Comparison of ENCODE assay signal across 8 cellular contexts in genomic region chr6:112311950-112312547, GRCh38. TPM values are rescaled to one million over a fixed set of nuclear protein-coding genes. Genes with fewer than 3 reads are reported as not detected.
A peak's percentile ranks its signal among the peaks of the same experiment; 100 is the strongest.
DNase-seq lines count a peak whose midpoint lies in the region; ATAC-seq and TF ChIP-seq lines count a peak whose summit lies in the region.

No MANE protein-coding gene starts in this region.

- no peaks in the 10 kb centered on the region for H3K9me3 Mint-ChIP-seq in activated CD4-positive, alpha-beta memory T cell treated with anti-CD3 and anti-CD28 coated beads for 36 hours
- no peaks in the 10 kb centered on the region for H3K9me3 Mint-ChIP-seq in activated CD4-positive, alpha-beta memory T cell treated with anti-CD3 and anti-CD28 coated beads, Interleukin-2, amount 10 ng/mL, durations not matched to agents 7 days and 5 days
- H3K9me3 Mint-ChIP-seq in activated naive CD8-positive, alpha-beta T cell treated with anti-CD3 and anti-CD28 coated beads, Interleukin-2, amount 50 U/mL, for 24 hours, result no peaks in the 10 kb centered on the region

- H3K4me3 Mint-ChIP-seq in activated CD4-positive, alpha-beta memory T cell treated with anti-CD3 and anti-CD28 coated beads for 36 hours, result no peak overlapping the region
- no peak overlapping the region for H3K4me3 Mint-ChIP-seq in activated CD4-positive, alpha-beta memory T cell treated with anti-CD3 and anti-CD28 coated beads, Interleukin-2, amount 10 ng/mL, durations not matched to agents 7 days and 5 days
- no peak overlapping the region for H3K4me3 Mint-ChIP-seq in activated naive CD8-positive, alpha-beta T cell treated with anti-CD3 and anti-CD28 coated beads, Interleukin-2, amount 50 U/mL, for 24 hours

- H3K36me3 Mint-ChIP-seq in activated CD4-positive, alpha-beta memory T cell treated with anti-CD3 and anti-CD28 coated beads for 36 hours, result no peaks in the 10 kb centered on the region
- H3K36me3 Mint-ChIP-seq in activated CD4-positive, alpha-beta memory T cell treated with anti-CD3 and anti-CD28 coated beads, Interleukin-2, amount 10 ng/mL, durations not matched to agents 7 days and 5 days (ENCODE audit: low read depth), result no peaks in the 10 kb centered on the region
- H3K36me3 Mint-ChIP-seq in activated naive CD8-positive, alpha-beta T cell treated with anti-CD3 and anti-CD28 coated beads, Interleukin-2, amount 50 U/mL, for 24 hours (ENCODE audit: low read depth), result no peaks in the 10 kb centered on the region

- H3K4me3 ChIP-seq in brain microvascular endothelial cell (ENCODE audit: low read depth, low read length), result no peak overlapping the region

- TF ChIP-seq CTCF in brain microvascular endothelial cell (IDR thresholded peaks at IDR 0.05; ENCODE audit: low read depth, low read length, missing control alignments), result peak; percentile 69

- POLR2A ChIA-PET in activated CD4-positive, alpha-beta memory T cell treated with anti-CD3 and anti-CD28 coated beads for 36 hours (lab: Charles Lee), result no interaction called here
- POLR2A ChIA-PET in activated CD4-positive, alpha-beta memory T cell treated with anti-CD3 and anti-CD28 coated beads, Interleukin-2, amount 10 ng/mL, durations not matched to agents 7 days and 5 days (lab: Charles Lee), result no interaction called here

- no peak for ATAC-seq in activated naive CD8-positive, alpha-beta T cell treated with anti-CD3 and anti-CD28 coated beads, Interleukin-2, amount 50 U/mL, for 24 hours

- H3K27me3 Mint-ChIP-seq in activated CD4-positive, alpha-beta memory T cell treated with anti-CD3 and anti-CD28 coated beads for 36 hours, result peaks cover 15% of the 10 kb centered on the region
- H3K27me3 Mint-ChIP-seq in activated CD4-positive, alpha-beta memory T cell treated with anti-CD3 and anti-CD28 coated beads, Interleukin-2, amount 10 ng/mL, durations not matched to agents 7 days and 5 days, result peaks cover 37% of the 10 kb centered on the region
- peaks cover 12% of the 10 kb centered on the region for H3K27me3 Mint-ChIP-seq in activated naive CD8-positive, alpha-beta T cell treated with anti-CD3 and anti-CD28 coated beads, Interleukin-2, amount 50 U/mL, for 24 hours

- no peaks in the 10 kb centered on the region for H3K4me1 Mint-ChIP-seq in activated CD4-positive, alpha-beta memory T cell treated with anti-CD3 and anti-CD28 coated beads for 36 hours (ENCODE audit: low read depth)
- no peaks in the 10 kb centered on the region for H3K4me1 Mint-ChIP-seq in activated CD4-positive, alpha-beta memory T cell treated with anti-CD3 and anti-CD28 coated beads, Interleukin-2, amount 10 ng/mL, durations not matched to agents 7 days and 5 days
- peaks cover 9% of the 10 kb centered on the region for H3K4me1 Mint-ChIP-seq in activated naive CD8-positive, alpha-beta T cell treated with anti-CD3 and anti-CD28 coated beads, Interleukin-2, amount 50 U/mL, for 24 hours

- no peak overlapping the region for H3K27ac Mint-ChIP-seq in activated CD4-positive, alpha-beta memory T cell treated with anti-CD3 and anti-CD28 coated beads for 36 hours
- no peak overlapping the region for H3K27ac Mint-ChIP-seq in activated CD4-positive, alpha-beta memory T cell treated with anti-CD3 and anti-CD28 coated beads, Interleukin-2, amount 10 ng/mL, durations not matched to agents 7 days and 5 days
- H3K27ac Mint-ChIP-seq in activated naive CD8-positive, alpha-beta T cell treated with anti-CD3 and anti-CD28 coated beads, Interleukin-2, amount 50 U/mL, for 24 hours, result no peak overlapping the region

- intact Hi-C loops in activated CD4-positive, alpha-beta memory T cell treated with anti-CD3 and anti-CD28 coated beads for 36 hours (cut with micrococcal nuclease), result loop anchor here (1.0 kb wide), 1 partner anchor 132 kb away; no protein-coding TSS in a partner anchor

- peak; percentile 12 for DNase-seq in activated CD4-positive, alpha-beta memory T cell treated with anti-CD3 and anti-CD28 coated beads for 36 hours
- no peak for DNase-seq in activated CD4-positive, alpha-beta memory T cell treated with anti-CD3 and anti-CD28 coated beads, Interleukin-2, amount 10 ng/mL, durations not matched to agents 7 days and 5 days
- DNase-seq in NCI-H1694 (lab: John Stamatoyannopoulos, UW) (peak; percentile 30), brain microvascular endothelial cell (no peak), lung microvascular endothelial cell (ENCODE audit: low read depth in 2 of 2) (peak; percentile 50 to 58), cortex of kidney (lab: John Stamatoyannopoulos, UW) (no peak), NCI-H2107 (lab: John Stamatoyannopoulos, UW) (no peak)
- DNase-seq in activated naive CD8-positive, alpha-beta T cell treated with anti-CD3 and anti-CD28 coated beads, Interleukin-2, amount 50 U/mL, for 24 hours, result no peak

- CTCF ChIA-PET in activated CD4-positive, alpha-beta memory T cell treated with anti-CD3 and anti-CD28 coated beads for 36 hours (lab: Charles Lee), result interaction anchor here (0.7 to 5.6 kb wide), 7 partner anchors 42 to 225 kb away, joined by 3 to 156 read pairs (median 6); partner anchors contain the start of genes FAM229B and TUBE1
- CTCF ChIA-PET in activated CD4-positive, alpha-beta memory T cell treated with anti-CD3 and anti-CD28 coated beads, Interleukin-2, amount 10 ng/mL, durations not matched to agents 7 days and 5 days (lab: Charles Lee), result interaction anchor here (0.7 to 3.0 kb wide), 7 partner anchors 14 to 149 kb away, joined by 3 to 55 read pairs (median 4); no protein-coding TSS in a partner anchor

- H3K27me3 ChIP-seq in brain microvascular endothelial cell (replicated peaks), result no peaks in the 10 kb centered on the region

- no peaks in the 10 kb centered on the region for H3K36me3 ChIP-seq in brain microvascular endothelial cell (replicated peaks)

- no peak overlapping the region for H3K27ac ChIP-seq in brain microvascular endothelial cell

- in situ Hi-C loops in brain microvascular endothelial cell (cut with HindIII; ENCODE audit: low pct_ligation_motif_present, low sequenced_read_pairs), result no loop called here

RNA-seq across cellular contexts. Expression of gene RFPL4B, which starts 35.1 kb away (rescaled TPM):
- total RNA-seq in activated CD4-positive, alpha-beta memory T cell treated with anti-CD3 and anti-CD28 coated beads for 36 hours, result not detected
- total RNA-seq in activated CD4-positive, alpha-beta memory T cell treated with anti-CD3 and anti-CD28 coated beads, Interleukin-2, amount 10 ng/mL, durations not matched to agents 7 days and 5 days, result not detected
- under 0.01 TPM in 1 of 2 replicates, not detected in the other for total RNA-seq in lung microvascular endothelial cell

RNA-seq across cellular contexts. Expression of gene LAMA4, which starts 57.7 kb away (rescaled TPM):
- total RNA-seq in activated CD4-positive, alpha-beta memory T cell treated with anti-CD3 and anti-CD28 coated beads for 36 hours, result not detected
- total RNA-seq in activated CD4-positive, alpha-beta memory T cell treated with anti-CD3 and anti-CD28 coated beads, Interleukin-2, amount 10 ng/mL, durations not matched to agents 7 days and 5 days, result not detected
- total RNA-seq in lung microvascular endothelial cell, result 456 and 465 TPM in 2 replicates

Comparison
In these comparisons a context has a peak if more than half of its experiments do, and no peak if none do; other contexts are left out.
1. DNase-seq: peak in activated CD4-positive, alpha-beta memory T cell treated with anti-CD3 and anti-CD28 coated beads for 36 hours (single experiment), NCI-H1694 (single experiment) and lung microvascular endothelial cell (2 of 2); none in activated CD4-positive, alpha-beta memory T cell treated with anti-CD3 and anti-CD28 coated beads, Interleukin-2, amount 10 ng/mL, durations not matched to agents 7 days and 5 days (single experiment), brain microvascular endothelial cell (single experiment), cortex of kidney (single experiment), NCI-H2107 (single experiment) and activated naive CD8-positive, alpha-beta T cell treated with anti-CD3 and anti-CD28 coated beads, Interleukin-2, amount 50 U/mL, for 24 hours (single experiment).
2. RNA of gene LAMA4, which starts 57.7 kb away (total RNA-seq): 456 to 465 TPM in lung microvascular endothelial cell; not detected in activated CD4-positive, alpha-beta memory T cell treated with anti-CD3 and anti-CD28 coated beads for 36 hours and not detected in activated CD4-positive, alpha-beta memory T cell treated with anti-CD3 and anti-CD28 coated beads, Interleukin-2, amount 10 ng/mL, durations not matched to agents 7 days and 5 days; every median in the first group is over 100 times any median in the second.